Comparison of ENCODE assay signal across 1 cellular context in genomic region chrX:2708016-2708415, GRCh38.
TF ChIP-seq lines count a peak whose summit lies in the region.

No MANE protein-coding gene starts in this region.

TF ChIP-seq in IMR-90, 13 proteins besides CTCF, POLR2A, EP300 and RAD21 (continued from another document):
- TF ChIP-seq BHLHE40 (IDR thresholded peaks at IDR 0.05; ENCODE audit: low read depth, low read length): no peak
